In the genomic region with DNA sequence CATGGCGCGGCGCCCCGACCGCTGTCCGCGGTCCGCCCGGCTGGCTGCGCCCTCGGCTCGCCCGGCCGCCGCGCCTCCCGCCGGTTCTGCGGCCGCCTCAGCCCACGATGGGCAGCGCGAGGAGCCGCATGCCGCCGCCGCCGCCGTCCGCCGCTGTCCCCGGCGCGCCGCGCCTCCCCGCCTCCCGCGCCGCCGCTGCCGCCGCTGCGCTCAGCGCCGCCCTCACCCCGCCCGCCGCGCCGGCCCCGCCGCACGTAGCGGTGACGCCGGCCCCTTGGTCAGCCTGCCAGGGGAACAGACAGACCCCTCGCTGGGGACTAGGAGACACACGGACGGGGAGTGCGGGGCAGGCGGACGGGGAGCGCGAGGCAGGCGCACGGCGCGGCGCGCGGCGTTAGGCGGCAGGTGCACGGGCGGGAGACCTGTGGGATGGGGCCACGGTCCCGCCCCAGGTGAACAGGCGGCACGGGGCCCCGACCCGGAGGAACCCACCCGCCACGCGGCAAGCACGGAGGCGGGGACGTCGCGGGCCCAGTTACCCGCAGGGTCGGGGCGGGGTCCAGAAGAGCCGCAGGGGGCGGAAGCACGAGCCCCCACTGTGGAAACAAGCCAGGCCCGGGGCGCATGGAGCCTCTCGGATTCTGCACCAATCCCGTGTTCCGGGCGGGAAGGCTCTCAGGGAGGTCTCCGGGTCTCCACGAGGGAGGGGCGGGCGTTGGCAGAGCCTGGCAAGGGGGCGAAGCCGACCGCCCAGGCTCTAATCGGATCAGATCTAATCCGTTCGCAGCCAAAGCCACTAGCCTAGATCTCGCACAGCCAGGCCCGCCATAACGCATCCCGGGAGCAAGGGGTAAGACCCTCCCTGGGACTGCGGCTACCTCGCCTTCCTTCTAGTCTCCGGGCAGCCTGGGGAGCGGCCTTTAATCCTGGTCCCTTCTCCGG, we compare ENCODE assay signal across 8 cellular contexts. TPM values are rescaled to one million over a fixed set of nuclear protein-coding genes. Genes with fewer than 3 reads are reported as not detected.
DNase-seq lines count a peak whose midpoint lies in the region; ATAC-seq and TF ChIP-seq lines count a peak whose summit lies in the region.

A gene with protein sequence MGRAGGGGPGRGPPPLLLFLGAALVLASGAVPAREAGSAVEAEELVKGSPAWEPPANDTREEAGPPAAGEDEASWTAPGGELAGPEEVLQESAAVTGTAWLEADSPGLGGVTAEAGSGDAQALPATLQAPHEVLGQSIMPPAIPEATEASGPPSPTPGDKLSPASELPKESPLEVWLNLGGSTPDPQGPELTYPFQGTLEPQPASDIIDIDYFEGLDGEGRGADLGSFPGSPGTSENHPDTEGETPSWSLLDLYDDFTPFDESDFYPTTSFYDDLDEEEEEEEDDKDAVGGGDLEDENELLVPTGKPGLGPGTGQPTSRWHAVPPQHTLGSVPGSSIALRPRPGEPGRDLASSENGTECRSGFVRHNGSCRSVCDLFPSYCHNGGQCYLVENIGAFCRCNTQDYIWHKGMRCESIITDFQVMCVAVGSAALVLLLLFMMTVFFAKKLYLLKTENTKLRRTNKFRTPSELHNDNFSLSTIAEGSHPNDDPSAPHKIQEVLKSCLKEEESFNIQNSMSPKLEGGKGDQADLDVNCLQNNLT (minus strand): TSS at position 175 of the 942 bp plus-strand sequence. CDS start 172 bp downstream, at position 3.

- no peak for TF ChIP-seq POLR2A in ovary (IDR thresholded peaks at IDR 0.05)

- peaks cover 9% of the 10 kb centered on the region for H3K36me3 Mint-ChIP-seq in glutamatergic neuron (ENCODE audit: unreplicated experiment)

- H3K9ac ChIP-seq in ES-I3 (ENCODE audit: low read depth, low read length) = peak within 1 kb of the TSS; percentile 50; the same call in 1 of the 2 replicates

- no peak for TF ChIP-seq EP300 in ovary (IDR thresholded peaks at IDR 0.05)

- H3K9me3 Mint-ChIP-seq in glutamatergic neuron (ENCODE audit: unreplicated experiment) = peaks cover 12% of the 10 kb centered on the region

- no peak for TF ChIP-seq CTCF in glutamatergic neuron (IDR thresholded peaks at IDR 0.05; ENCODE audit: partially characterized antibody, unreplicated experiment)
- no peak for TF ChIP-seq CTCF in ovary (IDR thresholded peaks at IDR 0.05)

- peak within 1 kb of the TSS; percentile 11 for H3K4me3 Mint-ChIP-seq in glutamatergic neuron (ENCODE audit: unreplicated experiment)

- DNase-seq in MG63 = peak; percentile 6
- peak; percentile 18 for DNase-seq in activated gamma-delta T cell (lab: John Stamatoyannopoulos, UW)
- peak; percentile 63 for DNase-seq in glutamatergic neuron
- DNase-seq in ovary = peak in 4 of 5 donors; percentile 15 to 53 (median 40)
- no peak for DNase-seq in DMS114 treated with DMSO at 0.1 percent for 48 hours (lab: John Stamatoyannopoulos, UW; ENCODE audit: unreplicated experiment)
- DNase-seq in SK-N-DZ (ENCODE audit: low spot score) = no peak

- H3K4me1 ChIP-seq in ES-I3 (ENCODE audit: insufficient read depth, low read length) = peaks cover 5% of the 10 kb centered on the region
- peaks cover 4% of the 10 kb centered on the region for H3K4me1 ChIP-seq in ovary (ENCODE audit: insufficient read depth)

- H3K4me3 ChIP-seq in MG63 (peak within 1 kb of the TSS; percentile 37), ovary (peak within 1 kb of the TSS; percentile 56)

- no peaks in the 10 kb centered on the region for H3K9me3 ChIP-seq in ES-I3 (ENCODE audit: control insufficient read depth, insufficient read depth, low read length)
- no peaks in the 10 kb centered on the region for H3K9me3 ChIP-seq in MG63
- no peaks in the 10 kb centered on the region for H3K9me3 ChIP-seq in ovary

- no peak within 1 kb of the TSS for H3K27ac ChIP-seq in ovary

- 0 out of 2 replicates have a peak, but pooled peaks cover 3% of the 10 kb centered on the region for H3K27me3 ChIP-seq in MG63
- no peaks in the 10 kb centered on the region for H3K27me3 ChIP-seq in ovary

- H3K27ac Mint-ChIP-seq in glutamatergic neuron (ENCODE audit: unreplicated experiment) = no peak within 1 kb of the TSS

- WGBS in ovary, 3 donors = 3 to 11% (median 9%) methylated on average over 41 to 121 of the region's 121 CpGs

- H3K36me3 ChIP-seq in ES-I3 (ENCODE audit: insufficient read depth, low read length) (no peaks in the 10 kb centered on the region), MG63 (no peaks in the 10 kb centered on the region), ovary (no peaks in the 10 kb centered on the region)

- H3K27me3 Mint-ChIP-seq in glutamatergic neuron (ENCODE audit: unreplicated experiment) = peaks cover 21% of the 10 kb centered on the region

- no peak for ATAC-seq in GM21619 (IDR thresholded peaks at IDR 0.05; ENCODE audit: unreplicated experiment)

- H3K4me1 Mint-ChIP-seq in glutamatergic neuron (ENCODE audit: low read depth, unreplicated experiment) = no peaks in the 10 kb centered on the region

- intact Hi-C loops in ovary (cut with DNase I) = no loop called here

RNA-seq across cellular contexts. Expression of the gene that starts here (rescaled TPM):
- total RNA-seq in MG63 (2014; rRNA removed; shearing (Covaris generic); ENCODE audit: low replicate concordance) = 0.96 and 1.8 TPM in 2 replicates
- total RNA-seq in glutamatergic neuron (ENCODE audit: unreplicated experiment) (0.76 TPM), ovary (under 1 TPM in 5 of 7 donors, not detected in 2; 0.11 to 0.45 (median 0.30) TPM)
- under 1 TPM; 0.22 to 0.42 TPM for polyA plus RNA-seq in ovary
- polyA plus RNA-seq in SK-N-DZ (2014; cell fraction: cytosol; rRNA removed) = 2.1 and 2.9 TPM in 2 replicates
- 1.8 and 2.3 TPM in 2 replicates for polyA plus RNA-seq in SK-N-DZ (2014; cell fraction: nucleus; rRNA removed)

Comparison
In these comparisons a context has a peak if more than half of its experiments do, and no peak if none do; other contexts are left out.
1. Peak in DNase-seq in glutamatergic neuron; RNA of the gene not detected or under 1 TPM.
2. Peak in DNase-seq and H3K4me3 ChIP-seq in ovary; RNA of the gene not detected or under 1 TPM.
3. DNase-seq: peak in MG63 (single experiment) and activated gamma-delta T cell (single experiment); none in DMS114 treated with DMSO at 0.1 percent for 48 hours (single experiment) and SK-N-DZ (single experiment).